ENCODE assay signal across 8 cellular contexts in the genomic region with DNA sequence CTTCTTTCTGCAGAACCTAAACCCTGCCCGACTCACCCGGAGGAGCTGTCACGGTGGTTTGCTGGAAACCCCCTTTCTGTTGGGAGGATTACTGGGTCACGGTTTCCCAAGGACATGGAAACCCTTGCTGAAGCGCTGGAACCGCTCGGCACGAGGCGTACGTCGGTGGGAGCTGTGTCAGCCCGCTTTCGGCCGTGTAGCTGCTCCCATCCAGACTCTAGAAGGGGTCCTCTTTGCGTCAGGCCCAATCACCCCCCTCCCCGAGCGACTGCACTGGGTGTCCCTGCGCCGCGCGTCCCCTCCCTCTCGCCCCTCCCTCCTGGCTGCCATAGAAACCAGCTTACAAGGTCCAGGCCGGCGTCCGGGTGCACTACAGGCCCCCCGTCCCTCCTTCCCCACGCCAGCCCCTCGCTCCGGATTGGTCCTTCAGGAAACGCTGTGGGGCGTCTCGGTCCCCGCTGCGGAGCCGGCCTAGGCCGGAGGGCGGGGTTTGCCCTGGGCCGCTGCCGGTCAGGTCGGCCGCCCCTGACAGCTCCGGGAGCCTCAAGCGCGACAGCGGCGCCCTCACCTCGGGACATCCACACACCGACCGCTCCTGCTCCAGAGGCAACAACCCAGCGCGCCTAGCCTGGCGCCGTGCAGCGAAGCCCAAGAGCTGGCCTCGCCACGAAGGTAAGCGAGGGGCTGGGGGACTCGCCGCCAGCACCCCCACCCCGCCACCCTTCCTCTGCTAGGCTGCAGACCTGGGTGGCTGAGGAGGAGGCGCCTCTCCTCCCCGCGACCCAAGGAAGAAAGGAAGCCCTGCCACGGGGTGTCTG. TPM values are rescaled to one million over a fixed set of nuclear protein-coding genes. Genes with fewer than 3 reads are reported as not detected.
DNase-seq lines count a peak whose midpoint lies in the region; ATAC-seq, FAIRE-seq and TF ChIP-seq lines count a peak whose summit lies in the region.

A gene (plus strand): TSS at position 486 of the 818 bp plus-strand sequence. CDS start 53,551 bp downstream, outside the sequence.

- no peaks in the 10 kb centered on the region for H3K27me3 ChIP-seq in SK-N-SH (ENCODE audit: insufficient read depth)
- no peaks in the 10 kb centered on the region for H3K27me3 ChIP-seq in astrocyte (ENCODE audit: insufficient read depth, low read length)

- H3K9me3 Mint-ChIP-seq in astrocyte (ENCODE audit: unreplicated experiment): no peaks in the 10 kb centered on the region

- H3K4me2 ChIP-seq in SK-N-SH (peak within 1 kb of the TSS; percentile 99), astrocyte (ENCODE audit: low read length) (peak within 1 kb of the TSS; percentile 99)

- peaks cover 2% of the 10 kb centered on the region for H3K4me1 Mint-ChIP-seq in astrocyte (ENCODE audit: low read depth, unreplicated experiment)

- H3K4me1 ChIP-seq in SK-N-SH (ENCODE audit: control insufficient read depth in 1 of 2, insufficient read depth in 2 of 2, low read depth in 1 of 2, low read length in 1 of 2) (peaks cover 7 to 17% of the 10 kb centered on the region in 2 experiments; a peak in 2 of 4 replicates), astrocyte (ENCODE audit: insufficient read depth, low read length) (peaks cover 23% of the 10 kb centered on the region)

- POLR2A ChIA-PET in SK-N-SH (lab: Yijun Ruan, JAX): interaction anchor here (0.6 to 0.8 kb wide), 2 partner anchors 70 to 86 kb away, joined by 3 to 4 read pairs; no protein-coding TSS in a partner anchor

- no peaks in the 10 kb centered on the region for H3K36me3 ChIP-seq in SK-N-SH (replicated peaks in 1 of 2; ENCODE audit: control insufficient read depth in 1 of 2, insufficient read depth in 2 of 2, low read length in 1 of 2)
- H3K36me3 ChIP-seq in astrocyte (ENCODE audit: insufficient read depth, low read length): no peaks in the 10 kb centered on the region

- ATAC-seq in GM19328 (IDR thresholded peaks at IDR 0.05; ENCODE audit: unreplicated experiment): peak; percentile 73
- ATAC-seq in HG03432 (IDR thresholded peaks at IDR 0.05; ENCODE audit: unreplicated experiment): peak; percentile 84

- H3K27me3 Mint-ChIP-seq in astrocyte (ENCODE audit: low read depth, unreplicated experiment): peaks cover 2% of the 10 kb centered on the region

- H3K4me3 Mint-ChIP-seq in astrocyte (ENCODE audit: unreplicated experiment): peak within 1 kb of the TSS; percentile 84

- TF ChIP-seq CTCF in SK-N-SH (IDR thresholded peaks at IDR 0.05): no peak
- no peak for TF ChIP-seq CTCF in astrocyte (IDR thresholded peaks at IDR 0.05; ENCODE audit: insufficient read depth, low read depth, low read length)

- H3F3A ChIP-seq in SK-N-SH (replicated peaks; ENCODE audit: insufficient read depth): peaks cover 23% of the 10 kb centered on the region

- peak within 1 kb of the TSS; percentile 50; the same call in 1 of the 2 replicates for H3K9ac ChIP-seq in SK-N-SH
- peak within 1 kb of the TSS; percentile 79 for H3K9ac ChIP-seq in astrocyte (ENCODE audit: low read length)

- peak; percentile 11 to 92 (median 75) for DNase-seq in C1 segment of cervical spinal cord (lab: John Stamatoyannopoulos, UW)
- DNase-seq in SK-N-SH: peak; percentile 91
- peak; percentile 23 for DNase-seq in astrocyte (ENCODE audit: low read depth)
- DNase-seq in hippocampal formation (lab: John Stamatoyannopoulos, UW): peak; percentile 84 to 85
- peak; percentile 92 for DNase-seq in putamen (ENCODE audit: low spot score)
- DNase-seq in SIG-M5 (lab: John Stamatoyannopoulos, UW): no peak

- under 1% methylated on average over 15 of the region's 64 CpGs for WGBS in SK-N-SH (ENCODE audit: low lambda C conversion rate)

- H3K4me3 ChIP-seq in SK-N-SH (ENCODE audit: low read depth in 2 of 2, low read length in 1 of 2): peak within 1 kb of the TSS; percentile 53 to 63
- peak within 1 kb of the TSS; percentile 64 for H3K4me3 ChIP-seq in astrocyte (ENCODE audit: insufficient read depth, low read depth, low read length)

- peak within 1 kb of the TSS in 1 of 2 experiments; percentile 75; a peak in 2 of 4 replicates for H3K27ac ChIP-seq in SK-N-SH (ENCODE audit: low read depth in 2 of 2, low read length in 1 of 2)
- peak within 1 kb of the TSS; percentile 71 for H3K27ac ChIP-seq in astrocyte (ENCODE audit: low read depth, low read length)

- no peak for TF ChIP-seq EP300 in SK-N-SH (IDR thresholded peaks at IDR 0.05; ENCODE audit: borderline replicate concordance in 1 of 2, low read depth in 1 of 2, low read length in 1 of 2)

- H3K27ac Mint-ChIP-seq in astrocyte (ENCODE audit: unreplicated experiment): peak within 1 kb of the TSS; percentile 90

- no peaks in the 10 kb centered on the region for H4K20me1 ChIP-seq in SK-N-SH (ENCODE audit: insufficient read depth)
- H4K20me1 ChIP-seq in astrocyte (ENCODE audit: insufficient read depth, low read length): peaks cover 4% of the 10 kb centered on the region

- H3K36me3 Mint-ChIP-seq in astrocyte (ENCODE audit: low read depth, unreplicated experiment): no peaks in the 10 kb centered on the region

- CTCF ChIA-PET in SK-N-SH (lab: Yijun Ruan, JAX): interaction anchor here (1.1 kb wide), 1 partner anchor 22 kb away, joined by 3 read pairs; no protein-coding TSS in a partner anchor

- TF ChIP-seq RAD21 in SK-N-SH (IDR thresholded peaks at IDR 0.05; ENCODE audit: low read length): no peak

- no peak for FAIRE-seq in astrocyte (lab: Jason Lieb, UNC)

- H3K9me2 ChIP-seq in SK-N-SH: 0 out of 2 replicates have a peak, but pooled peaks cover 3% of the 10 kb centered on the region

- H3K79me2 ChIP-seq in SK-N-SH (ENCODE audit: insufficient read depth) (no peaks in the 10 kb centered on the region), astrocyte (ENCODE audit: insufficient read depth, low read length) (no peaks in the 10 kb centered on the region)

- H2AFZ ChIP-seq in SK-N-SH (ENCODE audit: low read depth): peak within 1 kb of the TSS; percentile 72
- peak within 1 kb of the TSS; percentile 83 for H2AFZ ChIP-seq in astrocyte (ENCODE audit: low read depth, low read length)

- H3K9me3 ChIP-seq in SK-N-SH (no peaks in the 10 kb centered on the region), astrocyte (ENCODE audit: insufficient read depth, low read depth, low read length) (no peaks in the 10 kb centered on the region)

TF ChIP-seq in SK-N-SH, 30 proteins besides CTCF, POLR2A, EP300 and RAD21 (continues in another document):
- TF ChIP-seq, protein P1, sequence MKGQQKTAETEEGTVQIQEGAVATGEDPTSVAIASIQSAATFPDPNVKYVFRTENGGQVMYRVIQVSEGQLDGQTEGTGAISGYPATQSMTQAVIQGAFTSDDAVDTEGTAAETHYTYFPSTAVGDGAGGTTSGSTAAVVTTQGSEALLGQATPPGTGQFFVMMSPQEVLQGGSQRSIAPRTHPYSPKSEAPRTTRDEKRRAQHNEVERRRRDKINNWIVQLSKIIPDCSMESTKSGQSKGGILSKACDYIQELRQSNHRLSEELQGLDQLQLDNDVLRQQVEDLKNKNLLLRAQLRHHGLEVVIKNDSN (IDR thresholded peaks at IDR 0.05; ENCODE audit: borderline replicate concordance, low read depth): no peak
- TF ChIP-seq, protein P2, sequence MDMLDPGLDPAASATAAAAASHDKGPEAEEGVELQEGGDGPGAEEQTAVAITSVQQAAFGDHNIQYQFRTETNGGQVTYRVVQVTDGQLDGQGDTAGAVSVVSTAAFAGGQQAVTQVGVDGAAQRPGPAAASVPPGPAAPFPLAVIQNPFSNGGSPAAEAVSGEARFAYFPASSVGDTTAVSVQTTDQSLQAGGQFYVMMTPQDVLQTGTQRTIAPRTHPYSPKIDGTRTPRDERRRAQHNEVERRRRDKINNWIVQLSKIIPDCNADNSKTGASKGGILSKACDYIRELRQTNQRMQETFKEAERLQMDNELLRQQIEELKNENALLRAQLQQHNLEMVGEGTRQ (IDR thresholded peaks at IDR 0.05; ENCODE audit: borderline replicate concordance, low read depth, low read length): no peak
- TF ChIP-seq RXRA (IDR thresholded peaks at IDR 0.05; ENCODE audit: borderline replicate concordance, low read depth): no peak
- TF ChIP-seq NRF1 (IDR thresholded peaks at IDR 0.05; ENCODE audit: low read depth, low read length): no peak
- TF ChIP-seq, protein P3, sequence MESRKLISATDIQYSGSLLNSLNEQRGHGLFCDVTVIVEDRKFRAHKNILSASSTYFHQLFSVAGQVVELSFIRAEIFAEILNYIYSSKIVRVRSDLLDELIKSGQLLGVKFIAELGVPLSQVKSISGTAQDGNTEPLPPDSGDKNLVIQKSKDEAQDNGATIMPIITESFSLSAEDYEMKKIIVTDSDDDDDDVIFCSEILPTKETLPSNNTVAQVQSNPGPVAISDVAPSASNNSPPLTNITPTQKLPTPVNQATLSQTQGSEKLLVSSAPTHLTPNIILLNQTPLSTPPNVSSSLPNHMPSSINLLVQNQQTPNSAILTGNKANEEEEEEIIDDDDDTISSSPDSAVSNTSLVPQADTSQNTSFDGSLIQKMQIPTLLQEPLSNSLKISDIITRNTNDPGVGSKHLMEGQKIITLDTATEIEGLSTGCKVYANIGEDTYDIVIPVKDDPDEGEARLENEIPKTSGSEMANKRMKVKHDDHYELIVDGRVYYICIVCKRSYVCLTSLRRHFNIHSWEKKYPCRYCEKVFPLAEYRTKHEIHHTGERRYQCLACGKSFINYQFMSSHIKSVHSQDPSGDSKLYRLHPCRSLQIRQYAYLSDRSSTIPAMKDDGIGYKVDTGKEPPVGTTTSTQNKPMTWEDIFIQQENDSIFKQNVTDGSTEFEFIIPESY (IDR thresholded peaks at IDR 0.05; ENCODE audit: borderline replicate concordance, low read depth): no peak
- TF ChIP-seq, protein P4, sequence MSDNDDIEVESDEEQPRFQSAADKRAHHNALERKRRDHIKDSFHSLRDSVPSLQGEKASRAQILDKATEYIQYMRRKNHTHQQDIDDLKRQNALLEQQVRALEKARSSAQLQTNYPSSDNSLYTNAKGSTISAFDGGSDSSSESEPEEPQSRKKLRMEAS (IDR thresholded peaks at IDR 0.05; ENCODE audit: low read depth): no peak
- TF ChIP-seq SIN3A (IDR thresholded peaks at IDR 0.05; ENCODE audit: borderline replicate concordance, low read depth, low read length): no peak
- no peak for TF ChIP-seq YY1 (IDR thresholded peaks at IDR 0.05; ENCODE audit: low read depth)
- TF ChIP-seq SMC3 (IDR thresholded peaks at IDR 0.05; ENCODE audit: low read depth, low read length): no peak
- no peak for TF ChIP-seq EZH2phosphoT487 (IDR thresholded peaks at IDR 0.05; ENCODE audit: borderline replicate concordance, low read depth)
- no peak for TF ChIP-seq TEAD4 (IDR thresholded peaks at IDR 0.05; ENCODE audit: borderline replicate concordance, insufficient read depth)
- TF ChIP-seq MXI1 (IDR thresholded peaks at IDR 0.05; ENCODE audit: low read depth, low read length): no peak
- TF ChIP-seq NFIC (IDR thresholded peaks at IDR 0.05; ENCODE audit: borderline replicate concordance): no peak
- TF ChIP-seq TAF1 (IDR thresholded peaks at IDR 0.05; ENCODE audit: borderline replicate concordance, low read depth, low read length): no peak
- no peak for TF ChIP-seq GATA2 (CRISPR knock-in tag; IDR thresholded peaks at IDR 0.05)
- TF ChIP-seq POLR2AphosphoS5 (IDR thresholded peaks at IDR 0.05; ENCODE audit: low read depth, low read length): no peak

RNA-seq across cellular contexts. Expression of the gene that starts here (rescaled TPM):
- polyA plus RNA-seq in SK-N-SH (2012; rRNA removed): 0.16 and 0.23 TPM in 2 replicates
- polyA plus RNA-seq in SK-N-SH (2012; cell fraction: cytosol; rRNA removed): 0.14 and 0.15 TPM in 2 replicates
- 0.11 and 0.13 TPM in 2 replicates for polyA plus RNA-seq in SK-N-SH (2012; cell fraction: nucleus; rRNA removed)
- total RNA-seq in astrocyte: 0.54 and 1.5 TPM in 2 replicates

Comparison
In these comparisons a context has a peak if more than half of its experiments do, and no peak if none do; other contexts are left out.
1. Peak in DNase-seq, H3K4me3 ChIP-seq, H3K9ac ChIP-seq and H3K4me2 ChIP-seq in SK-N-SH; RNA of the gene not detected or under 1 TPM.